Comparison of ENCODE assay signal across 8 cellular contexts in genomic region chr1:181033799-181034391, GRCh38. TPM values are rescaled to one million over a fixed set of nuclear protein-coding genes. Genes with fewer than 3 reads are reported as not detected.
A peak's percentile ranks its signal among the peaks of the same experiment; 100 is the strongest.
DNase-seq lines count a peak whose midpoint lies in the region; ATAC-seq and TF ChIP-seq lines count a peak whose summit lies in the region.

Gene MR1 (plus strand): TSS chr1:181033983. CDS start chr1:181034008, 25 bp downstream.

- no peaks in the 10 kb centered on the region for H3K9me3 Mint-ChIP-seq in CD4-positive, CD25-positive, alpha-beta regulatory T cell
- no peaks in the 10 kb centered on the region for H3K9me3 Mint-ChIP-seq in natural killer cell

- TF ChIP-seq CTCF in esophagus muscularis mucosa (IDR thresholded peaks at IDR 0.05) (no peak), natural killer cell (IDR thresholded peaks at IDR 0.05) (no peak)

- H3K36me3 Mint-ChIP-seq in CD4-positive, CD25-positive, alpha-beta regulatory T cell = peaks cover 11% of the 10 kb centered on the region
- no peaks in the 10 kb centered on the region for H3K36me3 Mint-ChIP-seq in natural killer cell

- intact Hi-C loops in esophagus muscularis mucosa (cut with DNase I) (no loop called here), natural killer cell (cut with micrococcal nuclease) (loop anchor here (1.0 kb wide), 2 partner anchors 10 to 11 kb away; no protein-coding TSS in a partner anchor)

- peak within 1 kb of the TSS; percentile 100 for H3K4me3 ChIP-seq in CD4-positive, CD25-positive, alpha-beta regulatory T cell (ENCODE audit: low read depth, low read length)
- H3K4me3 ChIP-seq in esophagus muscularis mucosa = peak within 1 kb of the TSS; percentile 52 to 63 (median 60)

- 10% methylated on average over 9 of the region's 9 CpGs for WGBS in esophagus muscularis mucosa

- H3K27ac Mint-ChIP-seq in CD4-positive, CD25-positive, alpha-beta regulatory T cell = peak within 1 kb of the TSS; percentile 98 to 99 (median 98)
- H3K27ac Mint-ChIP-seq in natural killer cell = peak within 1 kb of the TSS; percentile 98 to 100

- no peaks in the 10 kb centered on the region for H3K27me3 ChIP-seq in CD4-positive, CD25-positive, alpha-beta regulatory T cell (ENCODE audit: control insufficient read depth, insufficient read depth, low read length)
- no peaks in the 10 kb centered on the region for H3K27me3 ChIP-seq in esophagus muscularis mucosa

- TF ChIP-seq POLR2A in GM18526 (IDR thresholded peaks at IDR 0.05; ENCODE audit: extremely low read depth, insufficient read length) = peak; percentile 66
- TF ChIP-seq POLR2A in esophagus muscularis mucosa (IDR thresholded peaks at IDR 0.05; ENCODE audit: low read depth) = peak; percentile 13

- no peak for TF ChIP-seq EP300 in esophagus muscularis mucosa (IDR thresholded peaks at IDR 0.05)

- H3K4me3 Mint-ChIP-seq in CD4-positive, CD25-positive, alpha-beta regulatory T cell = peak within 1 kb of the TSS; percentile 96 to 99 (median 97)
- H3K4me3 Mint-ChIP-seq in natural killer cell = peak within 1 kb of the TSS; percentile 98

- peak; percentile 97 for ATAC-seq in CD4-positive, CD25-positive, alpha-beta regulatory T cell (ENCODE audit: low read depth in 2 of 2)
- peak; percentile 84 for ATAC-seq in HG02970 (IDR thresholded peaks at IDR 0.05; ENCODE audit: low FRiP score, unreplicated experiment)
- ATAC-seq in activated CD4-positive, CD25-positive, alpha-beta regulatory T cell treated with anti-CD3 and anti-CD28 coated beads, Interleukin-2, amount 50 U/mL, for 24 hours = peak; percentile 97 to 98
- ATAC-seq in natural killer cell = peak; percentile 95 to 98 (median 97)

- peak within 1 kb of the TSS; percentile 95 for H3K27ac ChIP-seq in CD4-positive, CD25-positive, alpha-beta regulatory T cell (ENCODE audit: insufficient read depth, low read length, poor library complexity, severe bottlenecking)
- peak within 1 kb of the TSS; percentile 86 to 91 (median 90) for H3K27ac ChIP-seq in esophagus muscularis mucosa (replicated peaks in 1 of 4)

- no peaks in the 10 kb centered on the region for H3K27me3 Mint-ChIP-seq in CD4-positive, CD25-positive, alpha-beta regulatory T cell
- no peaks in the 10 kb centered on the region for H3K27me3 Mint-ChIP-seq in natural killer cell (ENCODE audit: low read depth in 2 of 2)

- peaks cover 43 to 61% (median 52%) of the 10 kb centered on the region in 4 donors for H3K4me1 Mint-ChIP-seq in CD4-positive, CD25-positive, alpha-beta regulatory T cell
- H3K4me1 Mint-ChIP-seq in natural killer cell = peaks cover 60 to 65% of the 10 kb centered on the region in 2 donors

- peak; percentile 50 to 94 (median 90) for DNase-seq in CD4-positive, CD25-positive, alpha-beta regulatory T cell
- DNase-seq in NCI-H2227 (lab: John Stamatoyannopoulos, UW; ENCODE audit: unreplicated experiment) (peak; percentile 85), esophagus muscularis mucosa (ENCODE audit: extremely low spot score) (peak; percentile 92), natural killer cell (no peak), NK-92 (lab: John Stamatoyannopoulos, UW; ENCODE audit: unreplicated experiment) (no peak)

- H3K4me1 ChIP-seq in CD4-positive, CD25-positive, alpha-beta regulatory T cell (ENCODE audit: control insufficient read depth, insufficient read depth, low read length, poor library complexity, severe bottlenecking) = peaks cover 55% of the 10 kb centered on the region
- peaks cover 16 to 52% (median 45%) of the 10 kb centered on the region in 4 donors for H3K4me1 ChIP-seq in esophagus muscularis mucosa

- H3K36me3 ChIP-seq in CD4-positive, CD25-positive, alpha-beta regulatory T cell (ENCODE audit: control insufficient read depth, insufficient read depth, low read length) = peaks cover 3% of the 10 kb centered on the region
- H3K36me3 ChIP-seq in esophagus muscularis mucosa = peaks cover 0 to 2% (median 0%) of the 10 kb centered on the region in 4 donors

- H3K9me3 ChIP-seq in CD4-positive, CD25-positive, alpha-beta regulatory T cell (ENCODE audit: control insufficient read depth in 2 of 2, low read length in 2 of 2) = no peaks in the 10 kb centered on the region
- no peaks in the 10 kb centered on the region for H3K9me3 ChIP-seq in esophagus muscularis mucosa

RNA-seq across cellular contexts. Expression of gene MR1, which starts in this region (rescaled TPM):
- 30.5 TPM for total RNA-seq in CD4-positive, CD25-positive, alpha-beta regulatory T cell
- polyA plus RNA-seq in CD4-positive, CD25-positive, alpha-beta regulatory T cell = 10 to 100 TPM; 41.3 to 48.7 (median 45.2) TPM
- total RNA-seq in esophagus muscularis mucosa (10 to 100 TPM; 10.8 to 23.5 (median 15.4) TPM), natural killer cell (10 to 100 TPM; 27.8 to 35.3 (median 34.6) TPM)

Comparison
In these comparisons a context has a peak if more than half of its experiments do, and no peak if none do; other contexts are left out.
1. DNase-seq: peak in CD4-positive, CD25-positive, alpha-beta regulatory T cell (3 of 3), NCI-H2227 (single experiment) and esophagus muscularis mucosa (single experiment); none in natural killer cell (single experiment) and NK-92 (single experiment).
2. Peak in every context shown above with its lines, with median percentiles within 50 percentile points of each other: ATAC-seq.